In genomic region chr11:61114913-61115312, GRCh38 we compare ENCODE assay signal across 19 cellular contexts. TPM values are rescaled to one million over a fixed set of nuclear protein-coding genes. Genes with fewer than 3 reads are reported as not detected.
DNase-seq lines count a peak whose midpoint lies in the region; ATAC-seq, FAIRE-seq and TF ChIP-seq lines count a peak whose summit lies in the region.
"Had no signal": no experiment of that assay in that cellular context is flagged by ENCODE, and none has a peak within 500 bp of the region (broad histone marks: within the 10 kb centered on the region; RNA-seq: fewer than 3 reads in every experiment).

No MANE protein-coding gene starts in this region.

- peaks cover 92% of the 10 kb centered on the region for H3K4me1 Mint-ChIP-seq in activated T-cell treated with anti-CD3 and anti-CD28 coated beads, Interleukin-2, amount 50 U/mL, for 4 hours (ENCODE audit: low read depth)
- H3K4me1 Mint-ChIP-seq in activated naive CD4-positive, alpha-beta T cell treated with anti-CD3 and anti-CD28 coated beads, Interleukin-2, amount 50 U/mL, for 24 hours, result peaks cover 93% of the 10 kb centered on the region
- H3K4me1 Mint-ChIP-seq in GM23338, result no peaks in the 10 kb centered on the region

- H4K20me1 ChIP-seq in GM23338 (replicated peaks; ENCODE audit: insufficient read depth), result no peaks in the 10 kb centered on the region

- H3K27ac ChIP-seq in spleen (no peak overlapping the region), GM23338 (ENCODE audit: low read depth) (no peak overlapping the region)
- H3K27ac ChIP-seq: Peyer's patch, psoas muscle, skin epidermis, uterus had no signal

- ATAC-seq in activated T-cell treated with anti-CD3 and anti-CD28 coated beads, Interleukin-2, amount 50 U/mL, for 4 hours, result no peak
- ATAC-seq in GM23338, result no peak
- no peak for ATAC-seq in HG03565 (IDR thresholded peaks at IDR 0.05; ENCODE audit: unreplicated experiment)
- ATAC-seq: left lobe of liver, psoas muscle had no signal

- H3K9me2 ChIP-seq in GM23338 (ENCODE audit: insufficient read depth), result no peaks in the 10 kb centered on the region

- peaks cover 0 to 7% (median 0%) of the 10 kb centered on the region in 6 donors for H3K36me3 ChIP-seq in spleen
- no peaks in the 10 kb centered on the region for H3K36me3 ChIP-seq in GM23338 (ENCODE audit: insufficient read depth)
- H3K36me3 ChIP-seq: Peyer's patch, uterus had no signal

- no peaks in the 10 kb centered on the region for H3K27me3 Mint-ChIP-seq in activated T-cell treated with anti-CD3 and anti-CD28 coated beads, Interleukin-2, amount 50 U/mL, for 4 hours (ENCODE audit: low read depth)
- H3K27me3 Mint-ChIP-seq in activated naive CD4-positive, alpha-beta T cell treated with anti-CD3 and anti-CD28 coated beads, Interleukin-2, amount 50 U/mL, for 24 hours, result no peaks in the 10 kb centered on the region
- H3K27me3 Mint-ChIP-seq in GM23338 (ENCODE audit: insufficient read depth, low read depth, poor library complexity), result peaks cover 6% of the 10 kb centered on the region

- H3K36me3 Mint-ChIP-seq in activated T-cell treated with anti-CD3 and anti-CD28 coated beads, Interleukin-2, amount 50 U/mL, for 4 hours (ENCODE audit: insufficient read depth), result peaks cover 63% of the 10 kb centered on the region
- H3K36me3 Mint-ChIP-seq in activated naive CD4-positive, alpha-beta T cell treated with anti-CD3 and anti-CD28 coated beads, Interleukin-2, amount 50 U/mL, for 24 hours, result peaks cover 47% of the 10 kb centered on the region
- no peaks in the 10 kb centered on the region for H3K36me3 Mint-ChIP-seq in GM23338 (ENCODE audit: low read depth)

- no peaks in the 10 kb centered on the region for H3F3A ChIP-seq in GM23338 (replicated peaks; ENCODE audit: low read depth)

- H3K4me1 ChIP-seq in spleen (peaks cover 0 to 54% (median 15%) of the 10 kb centered on the region in 6 donors), GM23338 (ENCODE audit: insufficient read depth) (no peaks in the 10 kb centered on the region)
- H3K4me1 ChIP-seq: psoas muscle, uterus had no signal

- H3K9me3 ChIP-seq in spleen, result no peaks in the 10 kb centered on the region
- H3K9me3 ChIP-seq: Peyer's patch, psoas muscle, uterus had no signal

- TF ChIP-seq POLR2A in GM12891 (IDR thresholded peaks at IDR 0.05; ENCODE audit: low read depth, low read length), result no peak
- no peak for TF ChIP-seq POLR2A in spleen (IDR thresholded peaks at IDR 0.05)

- FAIRE-seq in GM12891 (lab: Jason Lieb, UNC), result no peak

- intact Hi-C loops in spleen (cut with DNase I; ENCODE audit: low total_unique reads), result no loop called here

- no peak for DNase-seq in activated T-cell treated with anti-CD3 and anti-CD28 coated beads, Interleukin-2, amount 50 U/mL, for 4 hours
- DNase-seq in activated T-cell treated with anti-CD3 and anti-CD28 coated beads, Interleukin-2, amount 50 U/mL, for 1 hour, result no peak
- DNase-seq in GM12891 (ENCODE audit: insufficient read length, low spot score) (no peak), spleen (peak; percentile 50), DMS 273 (lab: John Stamatoyannopoulos, UW; ENCODE audit: unreplicated experiment) (no peak), GM23338 (ENCODE audit: low spot score) (no peak)
- DNase-seq: KBM-7; NCI-H1694; NCI-H2227 treated with DMSO at 0.1 percent for 48 hours; NCI-H82; psoas muscle; stimulated activated CD4-positive, alpha-beta T cell treated with anti-CD3 and anti-CD28 coated beads, Interleukin-4, amount 100 ng/mL, for 24 hours; uterus had no signal

- H2AFZ ChIP-seq in GM23338, result no peak overlapping the region

- H3K4me3 ChIP-seq in spleen (no peak overlapping the region), GM23338 (no peak overlapping the region)
- H3K4me3 ChIP-seq: Peyer's patch, psoas muscle, skin epidermis, uterus had no signal

- H3K27me3 ChIP-seq in spleen (replicated peaks in 1 of 7) (no peaks in the 10 kb centered on the region), GM23338 (ENCODE audit: insufficient read depth) (no peaks in the 10 kb centered on the region)
- H3K27me3 ChIP-seq: Peyer's patch, uterus had no signal

- H3K9me3 Mint-ChIP-seq in activated T-cell treated with anti-CD3 and anti-CD28 coated beads, Interleukin-2, amount 50 U/mL, for 4 hours, result no peaks in the 10 kb centered on the region
- H3K9me3 Mint-ChIP-seq in activated naive CD4-positive, alpha-beta T cell treated with anti-CD3 and anti-CD28 coated beads, Interleukin-2, amount 50 U/mL, for 24 hours, result no peaks in the 10 kb centered on the region
- H3K9me3 Mint-ChIP-seq in GM23338, result no peaks in the 10 kb centered on the region

- peak overlapping the region; percentile 78 for H3K27ac Mint-ChIP-seq in activated naive CD4-positive, alpha-beta T cell treated with anti-CD3 and anti-CD28 coated beads, Interleukin-2, amount 50 U/mL, for 24 hours
- no peak overlapping the region for H3K27ac Mint-ChIP-seq in GM23338

- 47 to 57% (median 50%) methylated on average over 8 of the region's 8 CpGs for WGBS in spleen, 5 donors

- peak overlapping the region; percentile 38 for H3K4me3 Mint-ChIP-seq in activated T-cell treated with anti-CD3 and anti-CD28 coated beads, Interleukin-2, amount 50 U/mL, for 4 hours
- peak overlapping the region; percentile 49 for H3K4me3 Mint-ChIP-seq in activated naive CD4-positive, alpha-beta T cell treated with anti-CD3 and anti-CD28 coated beads, Interleukin-2, amount 50 U/mL, for 24 hours
- H3K4me3 Mint-ChIP-seq in GM23338, result no peak overlapping the region

- no peak overlapping the region for H3K4me2 ChIP-seq in GM23338

- TF ChIP-seq CTCF in spleen (IDR thresholded peaks at IDR 0.05 in 8 of 11, conservative IDR thresholded peaks at IDR 0.05 in 3 of 11) (no peak), GM23338 (conservative IDR thresholded peaks at IDR 0.05; ENCODE audit: low read depth in 2 of 2) (no peak)

- H3K79me2 ChIP-seq in GM23338 (replicated peaks; ENCODE audit: insufficient read depth), result no peaks in the 10 kb centered on the region

TF ChIP-seq in GM12891, 5 proteins besides CTCF, POLR2A, EP300 and RAD21:
- no peak for TF ChIP-seq TAF1 (IDR thresholded peaks at IDR 0.05; ENCODE audit: low read depth, low read length)
- peak; percentile 70 for TF ChIP-seq SPI1 (IDR thresholded peaks at IDR 0.05; ENCODE audit: low read depth, low read length)
- no peak for TF ChIP-seq PAX5 (IDR thresholded peaks at IDR 0.05; ENCODE audit: insufficient read depth, low read length, severe bottlenecking)
- no peak for TF ChIP-seq POLR2AphosphoS5 (IDR thresholded peaks at IDR 0.05; ENCODE audit: low read depth, low read length)
- TF ChIP-seq POU2F2 (IDR thresholded peaks at IDR 0.05; ENCODE audit: low read depth, low read length), result no peak

TF ChIP-seq in GM23338, 12 proteins besides CTCF, POLR2A, EP300 and RAD21 (continues in another document):
- no peak for TF ChIP-seq CREB1 (CRISPR knock-in tag; IDR thresholded peaks at IDR 0.05; ENCODE audit: low read depth)
- TF ChIP-seq STAT1 (IDR thresholded peaks at IDR 0.05; ENCODE audit: unreplicated experiment), result no peak
- TF ChIP-seq EZH2 (IDR thresholded peaks at IDR 0.05; ENCODE audit: low read depth, unreplicated experiment), result no peak
- TF ChIP-seq JUNB (IDR thresholded peaks at IDR 0.05; ENCODE audit: unreplicated experiment), result no peak
- TF ChIP-seq REST (IDR thresholded peaks at IDR 0.05; ENCODE audit: unreplicated experiment), result no peak
- TF ChIP-seq POLR2AphosphoS5 (IDR thresholded peaks at IDR 0.05; ENCODE audit: low read depth), result no peak
- TF ChIP-seq ZNF331 (CRISPR knock-in tag; IDR thresholded peaks at IDR 0.05; ENCODE audit: low read depth), result no peak
- no peak for TF ChIP-seq ZNF114 (CRISPR knock-in tag; IDR thresholded peaks at IDR 0.05)

RNA-seq across cellular contexts. Expression of gene CD5, which starts 12.6 kb away (rescaled TPM):
- 100 to 1,000 TPM; 318 to 420 (median 359) TPM for total RNA-seq in activated T-cell treated with anti-CD3 and anti-CD28 coated beads, Interleukin-2, amount 50 U/mL, for 4 hours
- 0.21 TPM for polyA plus RNA-seq in GM12891 (2012; ENCODE audit: low read depth, missing spikeins)
- total RNA-seq in spleen, result 10 to 100 TPM in 6 of 7 donors, 1 to 10 TPM in 1; 9.2 to 27.4 (median 18.3) TPM
- polyA plus RNA-seq in spleen, result 1 to 10 TPM; 2.7 to 6.3 (median 4.9) TPM
- total RNA-seq in GM23338 (2014; rRNA removed; shearing (Covaris generic)), result not detected in 2 replicates
- not detected in 2 replicates for polyA plus RNA-seq in GM23338 (2016; fragmentation: Nextera tagmentation; extraction: Ambion mirVana)
- total RNA-seq: SK-MEL-5 had no signal

RNA-seq across cellular contexts. Expression of gene VPS37C, which starts 46.3 kb away (rescaled TPM):
- 10 to 100 TPM; 16.1 to 18.4 (median 17.0) TPM for total RNA-seq in activated T-cell treated with anti-CD3 and anti-CD28 coated beads, Interleukin-2, amount 50 U/mL, for 4 hours
- 6.5 TPM for polyA plus RNA-seq in GM12891 (2012; ENCODE audit: low read depth, missing spikeins)
- 10 to 100 TPM; 15.7 to 32.3 (median 23.5) TPM for total RNA-seq in spleen
- polyA plus RNA-seq in spleen, result 10 to 100 TPM in 1 of 3 donors, 1 to 10 TPM in 2; 6.1 to 15.9 (median 8.9) TPM
- total RNA-seq in GM23338 (2014; rRNA removed; shearing (Covaris generic)), result 14.4 and 19.4 TPM in 2 replicates
- polyA plus RNA-seq in GM23338 (2016; fragmentation: Nextera tagmentation; extraction: Ambion mirVana), result 8.7 and 8.8 TPM in 2 replicates

Comparison
In these comparisons a context has a peak if more than half of its experiments do, and no peak if none do; other contexts are left out.
1. RNA of gene CD5, which starts 12.6 kb away (total RNA-seq): 318 to 420 TPM in activated T-cell treated with anti-CD3 and anti-CD28 coated beads, Interleukin-2, amount 50 U/mL, for 4 hours; 9.2 to 27.4 TPM in spleen and not detected in GM23338; every median in the first group is over 10 times any median in the second.